In genomic region chr15:77568014-77568959, GRCh38 we compare ENCODE assay signal across 1 cellular context.
TF ChIP-seq lines count a peak whose summit lies in the region.

No MANE protein-coding gene starts in this region.

TF ChIP-seq in GM23338, 12 proteins besides CTCF, POLR2A, EP300 and RAD21 (continued from another document):
- TF ChIP-seq ZNF462 (CRISPR knock-in tag; IDR thresholded peaks at IDR 0.05) (no peak), ZNF331 (CRISPR knock-in tag; IDR thresholded peaks at IDR 0.05; ENCODE audit: low read depth) (no peak), CREB1 (CRISPR knock-in tag; IDR thresholded peaks at IDR 0.05; ENCODE audit: low read depth) (no peak), ETS1 (IDR thresholded peaks at IDR 0.05) (no peak)
